ENCODE assay signal across 21 cellular contexts in the genomic region with DNA sequence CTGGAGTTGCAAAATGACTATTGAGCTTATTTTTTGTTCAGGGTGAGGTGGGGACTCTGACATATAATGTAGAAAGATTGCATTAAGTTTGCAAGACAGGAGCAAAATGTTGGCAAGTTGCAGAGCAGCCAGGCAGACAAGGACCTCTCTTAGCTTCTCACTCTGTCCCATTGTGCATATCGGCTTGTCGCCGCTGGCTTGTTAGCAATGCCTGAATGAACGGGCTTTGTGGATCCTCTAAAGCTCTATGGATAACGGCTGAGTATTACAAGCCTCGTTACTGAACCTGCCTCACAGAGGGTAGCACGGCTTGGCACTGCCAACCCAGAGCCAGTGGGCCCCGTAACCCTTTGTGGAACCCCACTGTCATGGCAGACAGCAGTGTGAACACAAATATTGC.
DNase-seq lines count a peak whose midpoint lies in the region; ATAC-seq and TF ChIP-seq lines count a peak whose summit lies in the region.
"Had no signal": no experiment of that assay in that cellular context is flagged by ENCODE, and none has a peak within 500 bp of the region (broad histone marks: within the 10 kb centered on the region; RNA-seq: fewer than 3 reads in every experiment).

No MANE protein-coding gene starts in this region.

- no peak overlapping the region for H4K91ac ChIP-seq in mesenchymal stem cell (ENCODE audit: low read length)

- H2BK12ac ChIP-seq in mesenchymal stem cell (ENCODE audit: low read length in 2 of 2) = no peak overlapping the region

- H3K4me3 ChIP-seq in neural progenitor cell (peak overlapping the region; percentile 17), mesenchymal stem cell (ENCODE audit: insufficient read depth in 1 of 2, low read depth in 1 of 2, low read length in 2 of 2) (no peak overlapping the region)
- H3K4me3 ChIP-seq: MG63 had no signal

- H3K4ac ChIP-seq in mesenchymal stem cell (ENCODE audit: low read depth in 1 of 2, low read length in 2 of 2) = no peak overlapping the region

- H2BK5ac ChIP-seq in mesenchymal stem cell (ENCODE audit: low read depth, low read length, poor library complexity, severe bottlenecking) = no peak overlapping the region

- no peak overlapping the region for H2BK15ac ChIP-seq in mesenchymal stem cell (ENCODE audit: low read depth, poor library complexity, severe bottlenecking)

- H3K9me3 Mint-ChIP-seq in neural progenitor cell = no peaks in the 10 kb centered on the region

- no peak overlapping the region for H3K18ac ChIP-seq in mesenchymal stem cell (ENCODE audit: low read depth in 1 of 2, low read length in 2 of 2)

- peak overlapping the region; percentile 16 for H3K27ac Mint-ChIP-seq in neural progenitor cell
- H3K27ac Mint-ChIP-seq: HFFc6 had no signal

- peaks cover 9% of the 10 kb centered on the region for H3K27me3 Mint-ChIP-seq in neural progenitor cell (ENCODE audit: insufficient read depth, low read depth)

- H2AK5ac ChIP-seq in mesenchymal stem cell (ENCODE audit: low read length, severe bottlenecking) = no peak overlapping the region

- peak overlapping the region; percentile 74 for H3K4me3 Mint-ChIP-seq in neural progenitor cell
- H3K4me3 Mint-ChIP-seq: HFFc6 had no signal

- H3K27ac ChIP-seq in neural progenitor cell = no peak overlapping the region
- H3K27ac ChIP-seq in mesenchymal stem cell (ENCODE audit: low read length, poor library complexity, severe bottlenecking) = no peak overlapping the region

- no peak for ATAC-seq in GM19395 (IDR thresholded peaks at IDR 0.05; ENCODE audit: unreplicated experiment)
- ATAC-seq: Panc1, SK-N-SH treated with all-trans-retinoic acid at 6 μM for 48 hours had no signal

- H3K4me2 ChIP-seq in neural progenitor cell (peak overlapping the region; percentile 67), mesenchymal stem cell (ENCODE audit: low read length, poor library complexity, severe bottlenecking) (no peak overlapping the region)

- WGBS in mesenchymal stem cell = 93% methylated on average over 7 of the region's 8 CpGs

- no peaks in the 10 kb centered on the region for H3K36me3 Mint-ChIP-seq in neural progenitor cell

- no peaks in the 10 kb centered on the region for H3K79me1 ChIP-seq in mesenchymal stem cell (replicated peaks; ENCODE audit: low read length, poor library complexity, severe bottlenecking)

- H3K23ac ChIP-seq in mesenchymal stem cell (ENCODE audit: low read length in 2 of 2) = no peak overlapping the region

- no peak overlapping the region for H3K14ac ChIP-seq in mesenchymal stem cell (ENCODE audit: low read length in 2 of 2)

- no peak overlapping the region for H2BK120ac ChIP-seq in mesenchymal stem cell (ENCODE audit: low read depth, low read length)

- peaks cover 28% of the 10 kb centered on the region for H3F3A ChIP-seq in neural progenitor cell (ENCODE audit: low read depth)

- no peak for TF ChIP-seq CTCF in neural progenitor cell (IDR thresholded peaks at IDR 0.05)

- H3K79me2 ChIP-seq in neural progenitor cell (ENCODE audit: low read depth) = no peaks in the 10 kb centered on the region

- H3K9me3 ChIP-seq in neural progenitor cell (ENCODE audit: low read depth) = no peaks in the 10 kb centered on the region
- H3K9me3 ChIP-seq in mesenchymal stem cell (ENCODE audit: control insufficient read depth, low read length) = no peaks in the 10 kb centered on the region
- H3K9me3 ChIP-seq: MG63 had no signal

- H3K36me3 ChIP-seq in neural progenitor cell (no peaks in the 10 kb centered on the region), mesenchymal stem cell (ENCODE audit: control insufficient read depth in 1 of 2, insufficient read depth in 2 of 2, low read depth in 1 of 2, low read length in 2 of 2) (no peaks in the 10 kb centered on the region)
- H3K36me3 ChIP-seq: MG63 had no signal

- DNase-seq in NCI-H82 (lab: John Stamatoyannopoulos, UW) (peak; percentile 90), NCI-H82 treated with DMSO at 0.1 percent for 48 hours (lab: John Stamatoyannopoulos, UW; ENCODE audit: unreplicated experiment) (no peak), globus pallidus (ENCODE audit: low spot score) (peak; percentile 25), neural progenitor cell (ENCODE audit: low spot score) (peak; percentile 84), mesenchymal stem cell (no peak), SW480 (ENCODE audit: low spot score) (no peak), DMS79 (lab: John Stamatoyannopoulos, UW) (no peak)
- DNase-seq: 8988T; H7; HFFc6; MG63; NCI-H1048; NCI-H1417 treated with DMSO at 0.1 percent for 48 hours; NCI-H187 treated with DMSO at 0.1 percent for 48 hours; NCI-H2107; NCI-H2227 treated with DMSO at 0.1 percent for 48 hours; NCI-H510A; NK-92 treated with Interleukin-12 subunit alpha and Interleukin-12 subunit beta, amount 100 ng/mL, for 24 hours had no signal

- no peak overlapping the region for H2AFZ ChIP-seq in neural progenitor cell (replicated peaks)
- no peak overlapping the region for H2AFZ ChIP-seq in mesenchymal stem cell (ENCODE audit: low read depth, low read length)

- no peak overlapping the region for H4K8ac ChIP-seq in mesenchymal stem cell (ENCODE audit: low read length)

- H4K20me1 ChIP-seq in neural progenitor cell (ENCODE audit: low read depth) = peaks cover 8% of the 10 kb centered on the region

- H3K27me3 ChIP-seq in neural progenitor cell = no peaks in the 10 kb centered on the region
- peaks cover 0 to 9% of the 10 kb centered on the region in 2 experiments for H3K27me3 ChIP-seq in mesenchymal stem cell (ENCODE audit: control insufficient read depth in 1 of 2, insufficient read depth in 1 of 2, low read length in 2 of 2)
- H3K27me3 ChIP-seq: MG63 had no signal

- H3K4me1 ChIP-seq in neural progenitor cell = peaks cover 43% of the 10 kb centered on the region
- H3K4me1 ChIP-seq in mesenchymal stem cell (ENCODE audit: control insufficient read depth, insufficient read depth, low read depth, low read length) = no peaks in the 10 kb centered on the region

- H3K9ac ChIP-seq in neural progenitor cell = no peak overlapping the region
- no peak overlapping the region for H3K9ac ChIP-seq in mesenchymal stem cell (ENCODE audit: low read length)

- peaks cover 74% of the 10 kb centered on the region for H3K4me1 Mint-ChIP-seq in neural progenitor cell

Comparison
In these comparisons a context has a peak if more than half of its experiments do, and no peak if none do; other contexts are left out.
1. DNase-seq: peak in NCI-H82 (single experiment), globus pallidus (single experiment) and neural progenitor cell (single experiment); none in NCI-H82 treated with DMSO at 0.1 percent for 48 hours (single experiment), mesenchymal stem cell (single experiment), SW480 (single experiment) and DMS79 (single experiment).